Comparison of ENCODE assay signal across 1 cellular context in the genomic region with DNA sequence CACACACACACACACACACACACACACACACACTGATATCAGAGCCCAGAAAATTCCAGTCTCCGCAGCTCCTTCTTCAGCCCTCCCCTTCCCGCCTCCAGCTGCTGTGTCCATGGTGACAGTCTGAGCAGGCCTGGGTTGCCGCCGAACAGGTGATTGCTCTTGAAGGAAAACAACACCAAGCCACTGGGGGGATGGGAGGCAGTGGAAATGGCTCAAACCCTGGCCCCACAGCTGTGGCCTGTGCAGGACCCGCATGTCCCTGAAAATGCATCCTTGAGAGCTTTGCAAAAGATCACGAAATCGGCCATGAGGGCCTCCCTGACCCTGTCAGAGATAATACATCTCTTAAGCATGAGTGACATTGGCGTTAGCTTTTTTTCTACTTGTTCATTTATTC.
TF ChIP-seq lines count a peak whose summit lies in the region.

No MANE protein-coding gene starts in this region.

TF ChIP-seq in HepG2, 621 proteins besides CTCF, POLR2A, EP300 and RAD21 (continued from another document):
- TF ChIP-seq CEBPZ (IDR thresholded peaks at IDR 0.05; ENCODE audit: low read length) (no peak), DR1 (CRISPR knock-in tag; IDR thresholded peaks at IDR 0.05) (no peak), GATAD2A (CRISPR knock-in tag; IDR thresholded peaks at IDR 0.05) (0 out of 2 replicates have a peak, but pooled peaks have one; percentile 13)
- TF ChIP-seq, protein P1, sequence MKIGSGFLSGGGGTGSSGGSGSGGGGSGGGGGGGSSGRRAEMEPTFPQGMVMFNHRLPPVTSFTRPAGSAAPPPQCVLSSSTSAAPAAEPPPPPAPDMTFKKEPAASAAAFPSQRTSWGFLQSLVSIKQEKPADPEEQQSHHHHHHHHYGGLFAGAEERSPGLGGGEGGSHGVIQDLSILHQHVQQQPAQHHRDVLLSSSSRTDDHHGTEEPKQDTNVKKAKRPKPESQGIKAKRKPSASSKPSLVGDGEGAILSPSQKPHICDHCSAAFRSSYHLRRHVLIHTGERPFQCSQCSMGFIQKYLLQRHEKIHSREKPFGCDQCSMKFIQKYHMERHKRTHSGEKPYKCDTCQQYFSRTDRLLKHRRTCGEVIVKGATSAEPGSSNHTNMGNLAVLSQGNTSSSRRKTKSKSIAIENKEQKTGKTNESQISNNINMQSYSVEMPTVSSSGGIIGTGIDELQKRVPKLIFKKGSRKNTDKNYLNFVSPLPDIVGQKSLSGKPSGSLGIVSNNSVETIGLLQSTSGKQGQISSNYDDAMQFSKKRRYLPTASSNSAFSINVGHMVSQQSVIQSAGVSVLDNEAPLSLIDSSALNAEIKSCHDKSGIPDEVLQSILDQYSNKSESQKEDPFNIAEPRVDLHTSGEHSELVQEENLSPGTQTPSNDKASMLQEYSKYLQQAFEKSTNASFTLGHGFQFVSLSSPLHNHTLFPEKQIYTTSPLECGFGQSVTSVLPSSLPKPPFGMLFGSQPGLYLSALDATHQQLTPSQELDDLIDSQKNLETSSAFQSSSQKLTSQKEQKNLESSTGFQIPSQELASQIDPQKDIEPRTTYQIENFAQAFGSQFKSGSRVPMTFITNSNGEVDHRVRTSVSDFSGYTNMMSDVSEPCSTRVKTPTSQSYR (CRISPR knock-in tag; IDR thresholded peaks at IDR 0.05; ENCODE audit: borderline replicate concordance), result 0 out of 2 replicates have a peak, but pooled peaks have one; percentile 17
TF ChIP-seq in HepG2: peak in this region for 6.
